ENCODE assay signal across 16 cellular contexts in the genomic region with DNA sequence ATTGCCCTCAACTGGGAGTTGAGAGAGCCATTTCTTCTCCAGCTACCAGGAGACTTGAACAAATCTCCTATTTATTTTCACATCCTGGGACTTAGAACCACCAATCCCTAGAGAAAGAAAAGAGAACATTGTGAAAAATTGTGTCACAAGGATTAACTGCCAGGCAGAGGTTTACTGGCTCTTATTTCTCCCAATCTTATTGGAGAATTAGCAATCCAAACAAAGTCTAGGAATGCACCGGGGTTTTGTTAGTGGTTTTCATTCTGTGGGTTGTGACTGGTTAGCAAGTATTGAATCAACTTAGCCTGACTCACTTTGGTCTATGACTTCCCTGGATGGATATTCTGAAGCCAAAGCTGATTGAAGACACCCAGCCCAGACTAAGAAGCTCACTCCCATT. TPM values are rescaled to one million over a fixed set of nuclear protein-coding genes. Genes with fewer than 3 reads are reported as not detected.
DNase-seq lines count a peak whose midpoint lies in the region; ATAC-seq, FAIRE-seq and TF ChIP-seq lines count a peak whose summit lies in the region.
"Had no signal": no experiment of that assay in that cellular context is flagged by ENCODE, and none has a peak within 500 bp of the region (broad histone marks: within the 10 kb centered on the region; RNA-seq: fewer than 3 reads in every experiment).

No MANE protein-coding gene starts in this region.

- DNase-seq in AG09309 (ENCODE audit: low read depth) (peak; percentile 73), LoVo (ENCODE audit: low spot score) (peak; percentile 5), bronchial epithelial cell (ENCODE audit: low read depth) (peak; percentile 56), kidney tubule cell (ENCODE audit: low spot score) (peak; percentile 87), NCI-H82 treated with DMSO at 0.1 percent for 48 hours (lab: John Stamatoyannopoulos, UW; ENCODE audit: unreplicated experiment) (no peak), suprapubic skin (ENCODE audit: low spot score in 2 of 2) (no peak)
- no peak for DNase-seq in stimulated activated CD4-positive, alpha-beta T cell treated with anti-CD3 and anti-CD28 coated beads, Interleukin-4, amount 100 ng/mL, for 4 hours
- DNase-seq: activated B cell treated with CpG ODN at 0.5 μM for 24 hours; adrenal gland; effector memory CD8-positive, alpha-beta T cell; NCI-H1694 treated with DMSO at 0.1 percent for 48 hours; NCI-H774 had no signal

- no peak for TF ChIP-seq POLR2A in suprapubic skin (IDR thresholded peaks at IDR 0.05)

- no peak for TF ChIP-seq CTCF in AG09309 (IDR thresholded peaks at IDR 0.05; ENCODE audit: control insufficient read depth, insufficient read depth, low read depth, low read length, missing control alignments)
- no peak for TF ChIP-seq CTCF in bronchial epithelial cell (IDR thresholded peaks at IDR 0.05; ENCODE audit: insufficient read depth, low read length, severe bottlenecking)
- no peak for TF ChIP-seq CTCF in suprapubic skin (IDR thresholded peaks at IDR 0.05)

- TF ChIP-seq EP300 in suprapubic skin (IDR thresholded peaks at IDR 0.05), result no peak

- no peaks in the 10 kb centered on the region for H3K9me3 ChIP-seq in suprapubic skin
- H3K9me3 ChIP-seq: adrenal gland, vagina had no signal

- no peaks in the 10 kb centered on the region for H3K4me1 ChIP-seq in suprapubic skin
- H3K4me1 ChIP-seq: vagina had no signal

- FAIRE-seq in bronchial epithelial cell (lab: Jason Lieb, UNC), result no peak
- FAIRE-seq: K562 had no signal

- H3K36me3 ChIP-seq in bronchial epithelial cell (ENCODE audit: control insufficient read depth, insufficient read depth, low read length), result no peaks in the 10 kb centered on the region
- no peaks in the 10 kb centered on the region for H3K36me3 ChIP-seq in suprapubic skin
- H3K36me3 ChIP-seq: adrenal gland, vagina had no signal

- no peak overlapping the region for H3K4me3 ChIP-seq in AG09309 (ENCODE audit: control insufficient read depth, low read depth, low read length)
- no peak overlapping the region for H3K4me3 ChIP-seq in bronchial epithelial cell (ENCODE audit: low read depth, low read length)
- H3K4me3 ChIP-seq in suprapubic skin, result no peak overlapping the region
- H3K4me3 ChIP-seq: adrenal gland, K562, SK-N-MC, vagina had no signal

- H3K27ac ChIP-seq in suprapubic skin, result no peak overlapping the region
- H3K27ac ChIP-seq: adrenal gland, SK-N-MC, vagina had no signal

- H3K27me3 ChIP-seq in bronchial epithelial cell (ENCODE audit: control insufficient read depth, insufficient read depth, low read length), result no peaks in the 10 kb centered on the region
- H3K27me3 ChIP-seq in suprapubic skin, result no peaks in the 10 kb centered on the region
- H3K27me3 ChIP-seq: adrenal gland, vagina had no signal

- no peak for ATAC-seq in HG03039 (IDR thresholded peaks at IDR 0.05; ENCODE audit: unreplicated experiment)
- ATAC-seq: effector memory CD8-positive, alpha-beta T cell; K562 had no signal

- 73% methylated on average over 1 of the region's 1 CpG for WGBS in suprapubic skin

RNA-seq across cellular contexts. Expression of a gene that starts 21.2 kb away (rescaled TPM):
- 0.26 and 0.64 TPM in 2 replicates for total RNA-seq in bronchial epithelial cell
- 1 to 10 TPM in 3 of 4 donors, under 1 TPM in 1; 0.98 to 4.5 (median 3.1) TPM for total RNA-seq in suprapubic skin
- total RNA-seq: K562 had no signal

Comparison
In these comparisons a context has a peak if more than half of its experiments do, and no peak if none do; other contexts are left out.
1. DNase-seq: peak in AG09309 (single experiment), LoVo (single experiment), bronchial epithelial cell (single experiment) and kidney tubule cell (single experiment); none in stimulated activated CD4-positive, alpha-beta T cell treated with anti-CD3 and anti-CD28 coated beads, Interleukin-4, amount 100 ng/mL, for 4 hours (0 of 2), NCI-H82 treated with DMSO at 0.1 percent for 48 hours (single experiment) and suprapubic skin (0 of 2).